Comparison of ENCODE assay signal across 8 cellular contexts in the genomic region with DNA sequence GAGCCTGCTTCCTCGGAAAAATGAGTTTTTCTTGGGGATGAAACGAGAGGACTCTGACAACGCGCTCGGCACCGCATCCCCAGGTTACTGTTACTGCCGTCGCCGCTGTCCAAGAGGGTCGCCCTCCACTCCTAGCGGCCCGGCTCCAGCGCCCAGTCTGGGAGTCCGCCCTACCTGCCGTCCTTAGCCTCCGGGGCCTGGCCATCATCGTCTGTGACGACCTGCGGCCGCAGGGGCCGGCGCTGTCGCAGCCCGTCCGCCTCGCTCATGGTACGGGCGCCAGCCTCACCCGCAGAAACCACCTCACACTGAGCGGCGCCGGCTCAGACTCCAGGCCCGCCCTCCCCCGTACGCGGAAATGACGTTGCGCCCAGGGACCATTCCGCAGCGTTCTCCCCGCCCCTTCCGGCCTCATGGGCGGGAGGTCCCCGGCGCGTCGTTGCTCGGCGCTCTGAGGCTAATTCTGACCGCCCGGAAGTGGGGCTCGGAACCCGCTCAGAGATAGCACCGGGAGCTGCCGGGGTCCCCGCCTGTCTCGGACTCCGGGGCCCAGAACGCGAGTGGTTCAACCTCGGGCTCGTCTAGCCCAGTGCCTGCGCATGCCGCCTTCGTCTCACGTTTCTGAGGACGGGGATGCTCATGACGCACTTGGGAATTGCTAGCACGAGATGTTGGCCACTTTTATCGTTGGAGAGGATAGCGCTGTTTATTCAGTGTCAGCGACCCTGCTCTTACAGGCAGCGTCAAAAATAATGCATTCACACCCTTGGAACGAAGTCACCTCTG. TPM values are rescaled to one million over a fixed set of nuclear protein-coding genes. Genes with fewer than 3 reads are reported as not detected.
DNase-seq lines count a peak whose midpoint lies in the region; ATAC-seq lines count a peak whose summit lies in the region.

A gene with protein sequence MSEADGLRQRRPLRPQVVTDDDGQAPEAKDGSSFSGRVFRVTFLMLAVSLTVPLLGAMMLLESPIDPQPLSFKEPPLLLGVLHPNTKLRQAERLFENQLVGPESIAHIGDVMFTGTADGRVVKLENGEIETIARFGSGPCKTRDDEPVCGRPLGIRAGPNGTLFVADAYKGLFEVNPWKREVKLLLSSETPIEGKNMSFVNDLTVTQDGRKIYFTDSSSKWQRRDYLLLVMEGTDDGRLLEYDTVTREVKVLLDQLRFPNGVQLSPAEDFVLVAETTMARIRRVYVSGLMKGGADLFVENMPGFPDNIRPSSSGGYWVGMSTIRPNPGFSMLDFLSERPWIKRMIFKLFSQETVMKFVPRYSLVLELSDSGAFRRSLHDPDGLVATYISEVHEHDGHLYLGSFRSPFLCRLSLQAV (minus strand): TSS at position 332 of the 786 bp plus-strand sequence. CDS start 63 bp downstream, at position 269.

- H3K27ac ChIP-seq in epithelial cell of prostate = peak within 1 kb of the TSS; percentile 72

- peak; percentile 88 for DNase-seq in DMS153 (lab: John Stamatoyannopoulos, UW)
- peak; percentile 96 for DNase-seq in HuH-7.5 (ENCODE audit: low spot score)
- DNase-seq in OCI-M1 (lab: John Stamatoyannopoulos, UW) = peak; percentile 96
- peak; percentile 95 for DNase-seq in activated T-cell treated with anti-CD3 and anti-CD28 coated beads for 48 hours (ENCODE audit: low read depth)
- peak; percentile 39 for DNase-seq in epithelial cell of prostate (ENCODE audit: low read depth, low spot score)
- DNase-seq in mucosa of gallbladder (ENCODE audit: low spot score) = peak; percentile 96
- DNase-seq in stimulated activated CD8-positive, alpha-beta memory T cell treated with anti-CD3 and anti-CD28 coated beads, Interleukin-4, amount 100 ng/mL, for 4 hours (ENCODE audit: low read depth in 2 of 2, low spot score in 1 of 2) = peak; percentile 92 to 93

- ATAC-seq in GM21528 (IDR thresholded peaks at IDR 0.05; ENCODE audit: low FRiP score, unreplicated experiment) = peak; percentile 95

RNA-seq across cellular contexts. Expression of the gene that starts here (rescaled TPM):
- 68.8 TPM for total RNA-seq in mucosa of gallbladder

Comparison
In these comparisons a context has a peak if more than half of its experiments do, and no peak if none do; other contexts are left out.
1. Peak in every context shown above with its lines: DNase-seq, ATAC-seq and H3K27ac ChIP-seq.
2. DNase-seq: peak in every context shown above with its lines; median percentile 96 in HuH-7.5; 96 in OCI-M1; 96 in mucosa of gallbladder; 95 in activated T-cell treated with anti-CD3 and anti-CD28 coated beads for 48 hours; 92 in stimulated activated CD8-positive, alpha-beta memory T cell treated with anti-CD3 and anti-CD28 coated beads, Interleukin-4, amount 100 ng/mL, for 4 hours; 88 in DMS153; 39 in epithelial cell of prostate.